ENCODE assay signal across 19 cellular contexts in genomic region chr2:234571620-234572407, GRCh38.
DNase-seq lines count a peak whose midpoint lies in the region; ATAC-seq, FAIRE-seq and TF ChIP-seq lines count a peak whose summit lies in the region.
"Had no signal": no experiment of that assay in that cellular context is flagged by ENCODE, and none has a peak within 500 bp of the region (broad histone marks: within the 10 kb centered on the region; RNA-seq: fewer than 3 reads in every experiment).

No MANE protein-coding gene starts in this region.

- H3K36me3 ChIP-seq in HepG2 (replicated peaks in 1 of 2; ENCODE audit: control insufficient read depth in 1 of 2, insufficient read depth in 2 of 2, low read length in 2 of 2) = no peaks in the 10 kb centered on the region
- H3K36me3 ChIP-seq in right lobe of liver = no peaks in the 10 kb centered on the region
- no peaks in the 10 kb centered on the region for H3K36me3 ChIP-seq in upper lobe of right lung
- H3K36me3 ChIP-seq: left lung, suprapubic skin had no signal

- POLR2A ChIA-PET in HepG2 (lab: Yijun Ruan, JAX) = interaction anchor here (1.3 kb wide), 1 partner anchor 104 kb away, joined by 3 read pairs; no protein-coding TSS in a partner anchor

- no peak overlapping the region for H3K4me3 Mint-ChIP-seq in effector memory CD8-positive, alpha-beta T cell
- H3K4me3 Mint-ChIP-seq: activated naive CD8-positive, alpha-beta T cell treated with anti-CD3 and anti-CD28 coated beads for 36 hours; CD8-positive, alpha-beta T cell had no signal

- no peak for TF ChIP-seq RAD21 in HepG2 (CRISPR knock-in tag; IDR thresholded peaks at IDR 0.05)

- H3K79me2 ChIP-seq in HepG2 (ENCODE audit: insufficient read depth, low read length) = no peaks in the 10 kb centered on the region

- in situ Hi-C loops in HepG2 (cut with HindIII; ENCODE audit: extremely low pct_ligation_motif_present, low pct_unique_long_range_greater_than_20kb) = no loop called here

- H3K27me3 Mint-ChIP-seq in effector memory CD8-positive, alpha-beta T cell = peaks cover 71 to 79% of the 10 kb centered on the region in 2 donors

- H3K27ac Mint-ChIP-seq in effector memory CD8-positive, alpha-beta T cell = no peak overlapping the region
- H3K27ac Mint-ChIP-seq: activated naive CD8-positive, alpha-beta T cell treated with anti-CD3 and anti-CD28 coated beads for 36 hours; CD8-positive, alpha-beta T cell had no signal

- no TSS peak for BruUV-seq in HepG2 (replicated peaks; lab: Mats Ljungman, UMichigan)

- CTCF ChIA-PET in HepG2 (lab: Yijun Ruan, JAX; ENCODE audit: low intra/inter-chr PET ratio, low total read pairs) = no interaction called here

- H3K4me1 Mint-ChIP-seq in effector memory CD8-positive, alpha-beta T cell (ENCODE audit: low read depth in 2 of 2) = no peaks in the 10 kb centered on the region
- H3K4me1 Mint-ChIP-seq: activated naive CD8-positive, alpha-beta T cell treated with anti-CD3 and anti-CD28 coated beads for 36 hours had no signal

- TF ChIP-seq CTCF in HepG2 (CRISPR knock-in tag; IDR thresholded peaks at IDR 0.05) (no peak), right lobe of liver (IDR thresholded peaks at IDR 0.05) (no peak), upper lobe of right lung (IDR thresholded peaks at IDR 0.05) (no peak)

- ATAC-seq in HepG2 (no peak), right lobe of liver (no peak), upper lobe of right lung (peak; percentile 65), HG03196 (IDR thresholded peaks at IDR 0.05; ENCODE audit: unreplicated experiment) (no peak)
- peak; percentile 32 for ATAC-seq in effector memory CD8-positive, alpha-beta T cell (replicated peaks)
- ATAC-seq: CD8-positive, alpha-beta T cell; left lung had no signal

- no peak overlapping the region for H3K9ac ChIP-seq in HepG2 (ENCODE audit: insufficient read depth, low read depth, low read length)

- no peaks in the 10 kb centered on the region for H3K36me3 Mint-ChIP-seq in effector memory CD8-positive, alpha-beta T cell (ENCODE audit: insufficient read depth)
- H3K36me3 Mint-ChIP-seq: activated naive CD8-positive, alpha-beta T cell treated with anti-CD3 and anti-CD28 coated beads for 36 hours; CD8-positive, alpha-beta T cell had no signal

- no peaks in the 10 kb centered on the region for H4K20me1 ChIP-seq in HepG2 (ENCODE audit: insufficient read depth, low read length)

- TF ChIP-seq POLR2A in HepG2 (IDR thresholded peaks at IDR 0.05; ENCODE audit: insufficient read depth in 1 of 2, low read depth in 2 of 2, low read length in 2 of 2) (no peak), right lobe of liver (IDR thresholded peaks at IDR 0.05) (no peak)

- intact Hi-C loops in HepG2 (cut with micrococcal nuclease; ENCODE audit: unreplicated experiment) (no loop called here), right lobe of liver (cut with DNase I) (no loop called here), upper lobe of right lung (cut with DNase I) (no loop called here)

- peaks cover 2 to 21% of the 10 kb centered on the region in 2 experiments; a peak in 3 of 5 replicates for H3K27me3 ChIP-seq in HepG2 (ENCODE audit: control insufficient read depth in 1 of 2, insufficient read depth in 2 of 2, low read length in 2 of 2)
- no peaks in the 10 kb centered on the region for H3K27me3 ChIP-seq in right lobe of liver
- no peaks in the 10 kb centered on the region for H3K27me3 ChIP-seq in upper lobe of right lung
- H3K27me3 ChIP-seq: left lung had no signal

- no peak overlapping the region for H3K4me2 ChIP-seq in HepG2 (ENCODE audit: low read depth, low read length)

- DNase-seq in HepG2 (ENCODE audit: low spot score) = no peak
- no peak for DNase-seq in right lobe of liver
- DNase-seq in NOMO-1 treated with dmso at 0.1 percent for 144 hours (lab: John Stamatoyannopoulos, UW; ENCODE audit: unreplicated experiment) = peak; percentile 96
- DNase-seq in effector memory CD8-positive, alpha-beta T cell = no peak
- DNase-seq in upper lobe of right lung = no peak
- DNase-seq in DMS114 treated with DMSO at 0.1 percent for 48 hours (lab: John Stamatoyannopoulos, UW; ENCODE audit: unreplicated experiment) = no peak
- DNase-seq in NCI-H2171 (lab: John Stamatoyannopoulos, UW) = no peak
- DNase-seq: 8988T; activated CD4-positive, alpha-beta T cell treated with anti-CD3 and anti-CD28 coated beads for 1 hour; activated CD8-positive, alpha-beta memory T cell treated with anti-CD3 and anti-CD28 coated beads, Interleukin-2, amount 50 U/mL, for 48 hours; activated naive CD8-positive, alpha-beta T cell treated with anti-CD3 and anti-CD28 coated beads for 36 hours; CD8-positive, alpha-beta T cell; GOT3; left lung; NCI-H1417 treated with DMSO at 0.1 percent for 48 hours; NCI-H446; T-helper 1 cell had no signal

- H3K4me1 ChIP-seq in HepG2 (ENCODE audit: insufficient read depth, low read length) (peaks cover 7% of the 10 kb centered on the region), right lobe of liver (no peaks in the 10 kb centered on the region), upper lobe of right lung (no peaks in the 10 kb centered on the region)
- H3K4me1 ChIP-seq: left lung, suprapubic skin had no signal

- H3K27ac ChIP-seq in HepG2 (ENCODE audit: extremely low read length, insufficient read depth, low read length) (no peak overlapping the region), right lobe of liver (no peak overlapping the region), upper lobe of right lung (no peak overlapping the region)
- H3K27ac ChIP-seq: left lung, suprapubic skin had no signal

- H2AFZ ChIP-seq in HepG2 (ENCODE audit: low read length) = no peak overlapping the region

- FAIRE-seq in HepG2 (lab: Jason Lieb, UNC) = no peak

- H3K9me3 ChIP-seq in HepG2 (ENCODE audit: low read length) (no peaks in the 10 kb centered on the region), right lobe of liver (no peaks in the 10 kb centered on the region), upper lobe of right lung (no peaks in the 10 kb centered on the region)
- H3K9me3 ChIP-seq: left lung, suprapubic skin had no signal

- 71% methylated on average over 9 of the region's 9 CpGs for WGBS in HepG2 (ENCODE audit: low lambda C conversion rate)
- WGBS in right lobe of liver (ENCODE audit: insufficient coverage, low coverage, low lambda C conversion rate, missing lambda C conversion rate) = 62% methylated on average over 6 of the region's 9 CpGs

- no peaks in the 10 kb centered on the region for H3K9me3 Mint-ChIP-seq in effector memory CD8-positive, alpha-beta T cell
- H3K9me3 Mint-ChIP-seq: activated naive CD8-positive, alpha-beta T cell treated with anti-CD3 and anti-CD28 coated beads for 36 hours; CD8-positive, alpha-beta T cell had no signal

- H3K4me3 ChIP-seq in HepG2 (replicated peaks in 1 of 3; ENCODE audit: insufficient read depth in 1 of 3, low read depth in 2 of 3, low read length in 3 of 3) = no peak overlapping the region
- H3K4me3 ChIP-seq in right lobe of liver = no peak overlapping the region
- no peak overlapping the region for H3K4me3 ChIP-seq in upper lobe of right lung
- H3K4me3 ChIP-seq: left lung, suprapubic skin had no signal

- TF ChIP-seq EP300 in HepG2 (IDR thresholded peaks at IDR 0.05; ENCODE audit: low read depth in 2 of 2, low read length in 2 of 2) = no peak
- TF ChIP-seq EP300 in HepG2 (CRISPR knock-in tag; IDR thresholded peaks at IDR 0.05; ENCODE audit: borderline replicate concordance) = no peak

TF ChIP-seq in HepG2, 621 proteins besides CTCF, POLR2A, EP300 and RAD21:
- TF ChIP-seq MNT (IDR thresholded peaks at IDR 0.05) (peak; percentile 58), ZNF230 (CRISPR knock-in tag; IDR thresholded peaks at IDR 0.05) (no peak), ZMAT3 (CRISPR knock-in tag; conservative IDR thresholded peaks at IDR 0.05) (no peak), FOSL2 (CRISPR knock-in tag; IDR thresholded peaks at IDR 0.05) (peak; percentile 26; the same call in 1 of the 2 replicates)

Comparison
In these comparisons a context has a peak if more than half of its experiments do, and no peak if none do; other contexts are left out.
1. ATAC-seq: peak in effector memory CD8-positive, alpha-beta T cell (single experiment) and upper lobe of right lung (single experiment); none in HepG2 (single experiment), right lobe of liver (0 of 4) and HG03196 (single experiment).